In the genomic region with DNA sequence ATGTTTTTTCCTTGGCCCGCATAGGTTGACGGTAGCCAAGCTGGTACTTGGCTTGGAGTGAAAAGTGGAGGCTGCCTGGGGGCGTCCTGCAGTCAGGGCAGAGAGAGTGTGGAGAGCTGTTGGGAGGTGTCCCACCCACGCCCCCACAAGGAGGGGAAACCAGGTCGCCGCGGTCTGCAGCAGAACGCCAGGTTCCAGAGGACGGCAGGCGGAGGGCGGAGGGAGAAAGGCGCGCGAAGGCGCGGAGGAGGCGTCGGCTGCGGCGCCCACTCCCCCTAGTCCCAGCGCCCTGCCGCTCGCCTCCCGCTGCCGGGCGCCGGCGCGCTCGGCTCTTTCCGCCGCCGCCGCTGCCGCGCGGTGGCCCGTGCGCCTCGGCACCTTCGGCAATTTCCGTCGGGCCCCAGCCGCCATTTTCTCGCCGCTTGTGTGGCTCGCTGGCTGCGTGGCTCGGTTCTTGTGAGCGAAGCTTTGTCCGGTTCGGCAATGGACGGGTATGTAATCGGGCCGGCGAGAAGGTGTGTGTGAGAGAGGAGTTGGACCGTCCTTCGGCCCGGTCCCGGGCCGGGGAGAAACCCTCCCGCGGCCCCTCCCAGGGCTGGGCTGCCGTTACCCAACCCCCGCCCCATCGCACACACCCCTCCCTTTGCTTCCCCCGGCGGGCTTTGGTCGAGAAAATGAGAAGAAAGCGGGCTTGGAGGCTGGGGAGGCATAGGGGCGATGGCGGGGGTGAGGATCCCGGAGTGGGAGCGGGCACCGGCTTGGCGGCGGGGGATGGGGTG, we compare ENCODE assay signal across 8 cellular contexts. TPM values are rescaled to one million over a fixed set of nuclear protein-coding genes. Genes with fewer than 3 reads are reported as not detected.
A peak's percentile ranks its signal among the peaks of the same experiment; 100 is the strongest.
DNase-seq lines count a peak whose midpoint lies in the region; ATAC-seq and TF ChIP-seq lines count a peak whose summit lies in the region.

A gene with protein sequence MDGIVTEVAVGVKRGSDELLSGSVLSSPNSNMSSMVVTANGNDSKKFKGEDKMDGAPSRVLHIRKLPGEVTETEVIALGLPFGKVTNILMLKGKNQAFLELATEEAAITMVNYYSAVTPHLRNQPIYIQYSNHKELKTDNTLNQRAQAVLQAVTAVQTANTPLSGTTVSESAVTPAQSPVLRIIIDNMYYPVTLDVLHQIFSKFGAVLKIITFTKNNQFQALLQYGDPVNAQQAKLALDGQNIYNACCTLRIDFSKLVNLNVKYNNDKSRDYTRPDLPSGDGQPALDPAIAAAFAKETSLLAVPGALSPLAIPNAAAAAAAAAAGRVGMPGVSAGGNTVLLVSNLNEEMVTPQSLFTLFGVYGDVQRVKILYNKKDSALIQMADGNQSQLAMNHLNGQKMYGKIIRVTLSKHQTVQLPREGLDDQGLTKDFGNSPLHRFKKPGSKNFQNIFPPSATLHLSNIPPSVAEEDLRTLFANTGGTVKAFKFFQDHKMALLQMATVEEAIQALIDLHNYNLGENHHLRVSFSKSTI (plus strand): TSS at position 403 of the 779 bp plus-strand sequence. CDS start 81 bp downstream, at position 484.

- H3K4me1 ChIP-seq in ascending aorta (peaks cover 0 to 10% of the 10 kb centered on the region in 2 donors), aorta (ENCODE audit: control insufficient read depth in 1 of 2, insufficient read depth in 2 of 2, low read length in 2 of 2) (peaks cover 0 to 2% of the 10 kb centered on the region in 2 donors)

- H3K27me3 ChIP-seq in ascending aorta = no peaks in the 10 kb centered on the region
- no peaks in the 10 kb centered on the region for H3K27me3 ChIP-seq in aorta (ENCODE audit: control insufficient read depth in 1 of 2, insufficient read depth in 2 of 2, low read length in 1 of 2)

- peaks cover 3 to 9% of the 10 kb centered on the region in 2 donors for H3K36me3 ChIP-seq in ascending aorta
- no peaks in the 10 kb centered on the region for H3K36me3 ChIP-seq in aorta (ENCODE audit: control insufficient read depth in 1 of 2, insufficient read depth in 2 of 2, low read length in 1 of 2)

- peak; percentile 66 for TF ChIP-seq POLR2A in GM18505 (IDR thresholded peaks at IDR 0.05; ENCODE audit: borderline replicate concordance, extremely low read depth, insufficient read depth, insufficient read length)

- no peak for TF ChIP-seq CTCF in ascending aorta (IDR thresholded peaks at IDR 0.05)

- intact Hi-C loops in ascending aorta (cut with DNase I) (loop anchor here (2.0 to 5.0 kb wide), 2 partner anchors 184 to 487 kb away; no protein-coding TSS in a partner anchor), aorta (cut with DNase I) (loop anchor here in 1 of 2 donors (5.0 kb wide), 1 partner anchor 51 kb away; no protein-coding TSS in a partner anchor)

- peak within 1 kb of the TSS; percentile 68 to 88 for H3K4me3 ChIP-seq in ascending aorta
- H3K4me3 ChIP-seq in aorta (ENCODE audit: low read length in 2 of 2) = peak within 1 kb of the TSS; percentile 92 to 95

- no peaks in the 10 kb centered on the region for H3K9me3 ChIP-seq in ascending aorta
- no peaks in the 10 kb centered on the region for H3K9me3 ChIP-seq in aorta (ENCODE audit: control insufficient read depth, low read length)

- H3K27ac ChIP-seq in ascending aorta (peak within 1 kb of the TSS; percentile 91 to 97), aorta (ENCODE audit: low read depth in 1 of 2, low read length in 2 of 2) (peak within 1 kb of the TSS; percentile 38 to 73)

- peak; percentile 11 for DNase-seq in NCI-H1436 treated with DMSO at 0.1 percent for 48 hours (lab: John Stamatoyannopoulos, UW)
- DNase-seq in T-helper 22 cell (ENCODE audit: low read depth) = peak; percentile 62
- peak; percentile 14 to 83 for DNase-seq in ascending aorta (ENCODE audit: low spot score in 2 of 2)
- peak; percentile 81 for DNase-seq in hepatic stellate cell (ENCODE audit: low spot score)
- peak; percentile 42 for DNase-seq in renal cortical epithelial cell (ENCODE audit: low read depth)
- peak; percentile 87 to 94 for DNase-seq in aorta

- ATAC-seq in GM18505 (IDR thresholded peaks at IDR 0.05; ENCODE audit: unreplicated experiment) = peak; percentile 97
- ATAC-seq in HG02870 (IDR thresholded peaks at IDR 0.05; ENCODE audit: unreplicated experiment) = peak; percentile 89
- peak; percentile 97 for ATAC-seq in aorta (ENCODE audit: low FRiP score)

- WGBS in aorta, 2 donors = 0% methylated on average over 69 to 77 of the region's 77 CpGs

RNA-seq across cellular contexts. Expression of the gene that starts here (rescaled TPM):
- 95.9 TPM for total RNA-seq in ascending aorta
- 17.4 and 43.6 TPM in 2 replicates for total RNA-seq in renal cortical epithelial cell
- 10 to 100 TPM; 39.8 to 46.3 TPM for total RNA-seq in aorta
- polyA plus RNA-seq in aorta = 10 to 100 TPM in 1 of 2 donors, 1 to 10 TPM in 1; 7.8 to 17.6 TPM

Comparison
In these comparisons a context has a peak if more than half of its experiments do, and no peak if none do; other contexts are left out.
1. Peak in every context shown above with its lines: DNase-seq, ATAC-seq, H3K4me3 ChIP-seq and H3K27ac ChIP-seq.
2. DNase-seq: peak in every context shown above with its lines; median percentile 90 in aorta; 81 in hepatic stellate cell; 62 in T-helper 22 cell; 48 in ascending aorta; 42 in renal cortical epithelial cell; 11 in NCI-H1436 treated with DMSO at 0.1 percent for 48 hours.